Comparison of ENCODE assay signal across 13 cellular contexts in the genomic region with DNA sequence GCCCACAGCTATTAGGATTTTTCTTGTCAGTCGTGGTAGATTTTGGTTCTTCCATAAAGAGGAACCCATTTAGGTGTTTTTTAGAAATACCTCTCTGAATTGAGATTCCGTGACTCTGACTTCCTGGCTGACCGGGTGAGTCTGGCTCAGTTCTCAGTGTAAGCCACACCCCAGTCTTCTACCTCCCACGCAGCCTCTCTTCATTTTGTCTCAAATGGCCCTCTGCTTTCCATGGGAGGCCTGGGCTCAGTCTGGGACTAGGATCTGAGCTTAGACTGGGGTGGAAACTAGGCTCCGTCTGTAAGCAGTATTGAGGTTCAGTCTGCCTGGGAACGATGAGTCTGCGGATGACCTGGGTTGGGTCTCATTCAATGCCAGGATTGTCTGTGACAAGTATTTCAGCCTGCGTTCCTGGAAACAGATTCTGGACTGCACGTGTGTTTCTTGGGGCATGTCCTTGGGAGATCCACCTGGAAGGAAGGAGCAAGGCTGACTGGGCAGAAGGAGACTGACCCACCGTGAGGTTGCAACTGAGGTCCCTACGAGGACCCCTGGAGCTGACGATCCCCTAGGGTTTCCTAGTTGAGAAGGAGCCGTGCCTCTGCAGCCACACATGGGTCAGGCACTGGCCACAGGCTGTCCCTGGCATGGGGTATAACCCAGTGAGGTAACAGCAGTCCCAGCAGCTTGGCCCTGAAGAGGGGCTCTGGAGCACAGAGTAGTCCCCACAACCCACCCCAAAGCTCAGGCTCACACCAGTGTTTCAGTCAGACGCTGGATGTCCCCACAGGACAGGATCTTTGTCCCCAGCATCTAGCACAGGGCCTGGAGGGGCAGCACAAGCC. TPM values are rescaled to one million over a fixed set of nuclear protein-coding genes. Genes with fewer than 3 reads are reported as not detected.
DNase-seq lines count a peak whose midpoint lies in the region; ATAC-seq, FAIRE-seq and TF ChIP-seq lines count a peak whose summit lies in the region.
"Had no signal": no experiment of that assay in that cellular context is flagged by ENCODE, and none has a peak within 500 bp of the region (broad histone marks: within the 10 kb centered on the region; RNA-seq: fewer than 3 reads in every experiment).

No MANE protein-coding gene starts in this region.

- intact Hi-C loops in mammary epithelial cell (cut with micrococcal nuclease) = loop anchor here (2.0 kb wide), 1 partner anchor 75 kb away; the partner anchor contains the start of gene STRBP

- peak; percentile 43 for DNase-seq in AG10803 (ENCODE audit: low read depth)
- DNase-seq in mammary epithelial cell = peak; percentile 39
- DNase-seq in small intestine = no peak
- DNase-seq in SHP77 (lab: John Stamatoyannopoulos, UW) = no peak
- DNase-seq in urothelium cell line (ENCODE audit: low spot score) = no peak
- no peak for DNase-seq in activated CD4-positive, alpha-beta T cell treated with anti-CD3 and anti-CD28 coated beads for 4 hours
- DNase-seq: activated CD8-positive, alpha-beta memory T cell treated with anti-CD3 and anti-CD28 coated beads, Interleukin-2, amount 50 U/mL, for 48 hours; colonic mucosa; stimulated activated naive CD8-positive, alpha-beta T cell treated with anti-CD3 and anti-CD28 coated beads, Interleukin-15, Interleukin-2, amounts not matched to agents 100 U/mL and 50 U/mL, for 24 hours had no signal

- no peaks in the 10 kb centered on the region for H3K79me2 ChIP-seq in mammary epithelial cell (ENCODE audit: insufficient read depth, low read length)

- no TSS peak for BruUV-seq in mammary epithelial cell (replicated peaks; lab: Mats Ljungman, UMichigan)

- TF ChIP-seq CTCF in AG10803 (conservative IDR thresholded peaks at IDR 0.05; ENCODE audit: low read length) (no peak), mammary epithelial cell (conservative IDR thresholded peaks at IDR 0.05 in 1 of 2, IDR thresholded peaks at IDR 0.05 in 1 of 2; ENCODE audit: extremely low read depth in 1 of 2, insufficient read depth in 1 of 2, low read depth in 1 of 2, low read length in 2 of 2) (no peak)

- CTCF ChIA-PET in mammary epithelial cell (lab: Charles Lee; ENCODE audit: low non-redundant PET) = no interaction called here

- H3K9ac ChIP-seq in mammary epithelial cell (ENCODE audit: insufficient read depth, low read length) = no peak overlapping the region

- WGBS in mammary epithelial cell (ENCODE audit: low coverage, missing lambda C conversion rate) = 30% methylated on average over 13 of the region's 14 CpGs
- 69 to 75% (median 71%) methylated on average over 14 of the region's 14 CpGs for WGBS in small intestine, 3 donors

- no peak for FAIRE-seq in small intestine (lab: Jason Lieb, UNC)
- FAIRE-seq in urothelium cell line (lab: Jason Lieb, UNC) = no peak

- TF ChIP-seq POLR2A in GM19193 (IDR thresholded peaks at IDR 0.05; ENCODE audit: extremely low read depth, insufficient read depth, insufficient read length) = peak; percentile 54

- no peaks in the 10 kb centered on the region for H3K9me3 ChIP-seq in mammary epithelial cell (replicated peaks; ENCODE audit: insufficient read depth, low read length)
- no peaks in the 10 kb centered on the region for H3K9me3 ChIP-seq in small intestine (ENCODE audit: control insufficient read depth, low read depth)
- H3K9me3 ChIP-seq: colonic mucosa had no signal

- H3K27me3 ChIP-seq in mammary epithelial cell (ENCODE audit: insufficient read depth, low read length) (no peaks in the 10 kb centered on the region), small intestine (ENCODE audit: control insufficient read depth in 2 of 2, insufficient read depth in 2 of 2, low read length in 2 of 2) (no peaks in the 10 kb centered on the region)
- H3K27me3 ChIP-seq: colonic mucosa had no signal

- H3K4me1 ChIP-seq in mammary epithelial cell (ENCODE audit: insufficient read depth, low read length) (peaks cover 17% of the 10 kb centered on the region), small intestine (ENCODE audit: control insufficient read depth in 2 of 2, insufficient read depth in 1 of 2, low read depth in 1 of 2, low read length in 1 of 2) (no peaks in the 10 kb centered on the region)
- H3K4me1 ChIP-seq: colonic mucosa had no signal

- H3K4me3 ChIP-seq in AG10803 (ENCODE audit: low read length) = no peak overlapping the region
- no peak overlapping the region for H3K4me3 ChIP-seq in mammary epithelial cell (replicated peaks in 1 of 3; ENCODE audit: insufficient read depth in 1 of 3, low read depth in 2 of 3, low read length in 3 of 3)
- no peak overlapping the region for H3K4me3 ChIP-seq in small intestine (ENCODE audit: low read depth in 1 of 2, low read length in 2 of 2)
- H3K4me3 ChIP-seq: colonic mucosa had no signal

- H3K36me3 ChIP-seq in mammary epithelial cell (ENCODE audit: insufficient read depth, low read length) (no peaks in the 10 kb centered on the region), small intestine (ENCODE audit: control insufficient read depth in 2 of 2, insufficient read depth in 2 of 2, low read length in 2 of 2) (no peaks in the 10 kb centered on the region)
- H3K36me3 ChIP-seq: colonic mucosa had no signal

- dilution Hi-C loops in mammary epithelial cell (cut with HindIII; ENCODE audit: low sequenced_read_pairs) = no loop called here

- peak overlapping the region; percentile 58 for H3K4me2 ChIP-seq in mammary epithelial cell (ENCODE audit: insufficient read depth, low read depth, low read length)

- in situ Hi-C loops in mammary epithelial cell (cut with MboI; ENCODE audit: low sequenced_read_pairs in 2 of 2) = loop anchor here in 1 of 2 donors (25.0 kb wide), 1 partner anchor 881 kb away; no protein-coding TSS in a partner anchor

- H4K20me1 ChIP-seq in mammary epithelial cell (ENCODE audit: insufficient read depth, low read length) = no peaks in the 10 kb centered on the region

- H2AFZ ChIP-seq in mammary epithelial cell (ENCODE audit: low read depth, low read length) = peak overlapping the region; percentile 96

- H3K27ac ChIP-seq in mammary epithelial cell (ENCODE audit: insufficient read depth, low read depth, low read length) (no peak overlapping the region), small intestine (ENCODE audit: low read depth in 1 of 2, low read length in 1 of 2) (no peak overlapping the region)
- H3K27ac ChIP-seq: colonic mucosa had no signal

- ATAC-seq in HG03196 (IDR thresholded peaks at IDR 0.05; ENCODE audit: unreplicated experiment) = peak; percentile 28
- ATAC-seq: stimulated activated naive CD8-positive, alpha-beta T cell treated with anti-CD3 and anti-CD28 coated beads, Interleukin-15, Interleukin-2, amounts not matched to agents 100 U/mL and 50 U/mL, for 24 hours had no signal

RNA-seq across cellular contexts. Expression of gene CRB2, which starts 12.3 kb away (rescaled TPM):
- total RNA-seq in mammary epithelial cell = under 1 TPM in 1 of 2 donors, not detected in 1; 0.17 TPM
- polyA plus RNA-seq in mammary epithelial cell (not detected), small intestine (under 1 TPM in 1 of 3 donors, not detected in 2; 0.06 TPM)
- not detected for polyA minus RNA-seq in mammary epithelial cell
- total RNA-seq: M059J, RPMI7951 had no signal

Comparison
In these comparisons a context has a peak if more than half of its experiments do, and no peak if none do; other contexts are left out.
1. DNase-seq: peak in AG10803 (single experiment) and mammary epithelial cell (single experiment); none in small intestine (single experiment), SHP77 (0 of 2), urothelium cell line (single experiment) and activated CD4-positive, alpha-beta T cell treated with anti-CD3 and anti-CD28 coated beads for 4 hours (0 of 2).